Comparison of ENCODE assay signal across 22 cellular contexts in genomic region chr16:56995136-56995805, GRCh38. TPM values are rescaled to one million over a fixed set of nuclear protein-coding genes. Genes with fewer than 3 reads are reported as not detected.
DNase-seq lines count a peak whose midpoint lies in the region; ATAC-seq, FAIRE-seq and TF ChIP-seq lines count a peak whose summit lies in the region.
"Had no signal": no experiment of that assay in that cellular context is flagged by ENCODE, and none has a peak within 500 bp of the region (broad histone marks: within the 10 kb centered on the region; RNA-seq: fewer than 3 reads in every experiment).

No MANE protein-coding gene starts in this region.

- H3K27me3 ChIP-seq in neural progenitor cell (peaks cover 19% of the 10 kb centered on the region), small intestine (ENCODE audit: control insufficient read depth in 2 of 2, insufficient read depth in 2 of 2, low read length in 2 of 2) (no peaks in the 10 kb centered on the region)
- H3K27me3 ChIP-seq: dorsolateral prefrontal cortex, esophagus muscularis mucosa had no signal

- CTCF ChIA-PET in activated CD4-positive, alpha-beta T cell treated with anti-CD3 and anti-CD28 coated beads for 36 hours (lab: Charles Lee) = interaction anchor here (0.7 to 0.9 kb wide), 3 partner anchors 12 to 46 kb away, joined by 3 read pairs; no protein-coding TSS in a partner anchor

- no peak for FAIRE-seq in small intestine (lab: Jason Lieb, UNC)
- FAIRE-seq: bronchial epithelial cell had no signal

- no peaks in the 10 kb centered on the region for H3K79me2 ChIP-seq in neural progenitor cell (ENCODE audit: low read depth)
- H3K79me2 ChIP-seq: parathyroid adenoma had no signal

- H3K4me1 Mint-ChIP-seq in activated CD4-positive, alpha-beta T cell treated with anti-CD3 and anti-CD28 coated beads for 36 hours = peaks cover 85% of the 10 kb centered on the region
- H3K4me1 Mint-ChIP-seq in neural progenitor cell = peaks cover 6% of the 10 kb centered on the region

- peak overlapping the region; percentile 76 for H3K27ac Mint-ChIP-seq in activated CD4-positive, alpha-beta T cell treated with anti-CD3 and anti-CD28 coated beads for 36 hours
- H3K27ac Mint-ChIP-seq in activated naive CD4-positive, alpha-beta T cell treated with anti-CD3 and anti-CD28 coated beads, Interleukin-2, amount 50 U/mL, for 72 hours = peak overlapping the region; percentile 87 to 100
- no peak overlapping the region for H3K27ac Mint-ChIP-seq in neural progenitor cell
- H3K27ac Mint-ChIP-seq: type B pancreatic cell had no signal

- H3K27me3 Mint-ChIP-seq in activated CD4-positive, alpha-beta T cell treated with anti-CD3 and anti-CD28 coated beads for 36 hours = no peaks in the 10 kb centered on the region
- peaks cover 21% of the 10 kb centered on the region for H3K27me3 Mint-ChIP-seq in neural progenitor cell (ENCODE audit: insufficient read depth, low read depth)

- no peak overlapping the region for H3K4me2 ChIP-seq in neural progenitor cell

- peak overlapping the region; percentile 77 for H2AFZ ChIP-seq in neural progenitor cell (replicated peaks)
- H2AFZ ChIP-seq: parathyroid adenoma had no signal

- no peak overlapping the region for H3K9ac ChIP-seq in neural progenitor cell
- H3K9ac ChIP-seq: parathyroid adenoma had no signal

- H3K4me3 Mint-ChIP-seq in activated CD4-positive, alpha-beta T cell treated with anti-CD3 and anti-CD28 coated beads for 36 hours = peak overlapping the region; percentile 44
- no peak overlapping the region for H3K4me3 Mint-ChIP-seq in neural progenitor cell
- H3K4me3 Mint-ChIP-seq: type B pancreatic cell had no signal

- no peaks in the 10 kb centered on the region for H4K20me1 ChIP-seq in neural progenitor cell (ENCODE audit: low read depth)

- H3F3A ChIP-seq in neural progenitor cell (ENCODE audit: low read depth) = no peaks in the 10 kb centered on the region

- TF ChIP-seq CTCF in neural progenitor cell (IDR thresholded peaks at IDR 0.05) = no peak

- intact Hi-C loops in activated CD4-positive, alpha-beta T cell treated with anti-CD3 and anti-CD28 coated beads for 36 hours (cut with DNase I, micrococcal nuclease) = loop anchor here in 1 of 2 experiments (10.0 kb wide), 1 partner anchor 800 kb away; the partner anchor contains the start of gene GNAO1

- H3K4me3 ChIP-seq in neural progenitor cell (no peak overlapping the region), small intestine (ENCODE audit: low read depth in 1 of 2, low read length in 2 of 2) (no peak overlapping the region)
- H3K4me3 ChIP-seq: dorsolateral prefrontal cortex, esophagus muscularis mucosa, HAP-1, SK-N-MC had no signal

- POLR2A ChIA-PET in activated CD4-positive, alpha-beta T cell treated with anti-CD3 and anti-CD28 coated beads for 36 hours (lab: Charles Lee) = interaction anchor here (0.8 to 1.0 kb wide), 3 partner anchors 10 to 46 kb away, joined by 3 to 6 read pairs (median 6); no protein-coding TSS in a partner anchor

- H3K9me3 ChIP-seq in neural progenitor cell (ENCODE audit: low read depth) (no peaks in the 10 kb centered on the region), small intestine (ENCODE audit: control insufficient read depth, low read depth) (no peaks in the 10 kb centered on the region)
- H3K9me3 ChIP-seq: esophagus muscularis mucosa, HAP-1 had no signal

- peaks cover 59% of the 10 kb centered on the region for H3K36me3 Mint-ChIP-seq in activated CD4-positive, alpha-beta T cell treated with anti-CD3 and anti-CD28 coated beads for 36 hours (ENCODE audit: low read depth)
- H3K36me3 Mint-ChIP-seq in activated naive CD4-positive, alpha-beta T cell treated with anti-CD3 and anti-CD28 coated beads, Interleukin-2, amount 50 U/mL, for 72 hours = peaks cover 43 to 53% of the 10 kb centered on the region in 2 donors
- no peaks in the 10 kb centered on the region for H3K36me3 Mint-ChIP-seq in neural progenitor cell
- H3K36me3 Mint-ChIP-seq: type B pancreatic cell had no signal

- WGBS in small intestine, 3 donors = 80 to 87% (median 81%) methylated on average over 12 of the region's 12 CpGs

- no peaks in the 10 kb centered on the region for H3K36me3 ChIP-seq in neural progenitor cell
- H3K36me3 ChIP-seq in small intestine (ENCODE audit: control insufficient read depth in 2 of 2, insufficient read depth in 2 of 2, low read length in 2 of 2) = no peaks in the 10 kb centered on the region
- H3K36me3 ChIP-seq: HAP-1 had no signal

- no peaks in the 10 kb centered on the region for H3K9me3 Mint-ChIP-seq in activated CD4-positive, alpha-beta T cell treated with anti-CD3 and anti-CD28 coated beads for 36 hours (ENCODE audit: low read depth)
- H3K9me3 Mint-ChIP-seq in activated naive CD4-positive, alpha-beta T cell treated with anti-CD3 and anti-CD28 coated beads, Interleukin-2, amount 50 U/mL, for 72 hours = no peaks in the 10 kb centered on the region
- no peaks in the 10 kb centered on the region for H3K9me3 Mint-ChIP-seq in neural progenitor cell
- H3K9me3 Mint-ChIP-seq: type B pancreatic cell had no signal

- peaks cover 9% of the 10 kb centered on the region for H3K4me1 ChIP-seq in neural progenitor cell
- H3K4me1 ChIP-seq in small intestine (ENCODE audit: control insufficient read depth in 2 of 2, insufficient read depth in 1 of 2, low read depth in 1 of 2, low read length in 1 of 2) = peaks cover 0 to 16% of the 10 kb centered on the region in 2 donors

- no peak for ATAC-seq in activated CD4-positive, alpha-beta T cell treated with anti-CD3 and anti-CD28 coated beads for 36 hours
- ATAC-seq in activated naive CD4-positive, alpha-beta T cell treated with anti-CD3 and anti-CD28 coated beads, Interleukin-2, amount 50 U/mL, for 72 hours = no peak
- ATAC-seq in GM21529 (IDR thresholded peaks at IDR 0.05; ENCODE audit: unreplicated experiment) = no peak
- ATAC-seq: left ventricle myocardium superior, Panc1 had no signal

- peak; percentile 2 for DNase-seq in activated CD4-positive, alpha-beta T cell treated with anti-CD3 and anti-CD28 coated beads for 36 hours
- no peak for DNase-seq in activated CD4-positive, alpha-beta T cell treated with anti-CD3 and anti-CD28 coated beads, Interleukin-2, amount 50 U/mL, for 4 hours
- DNase-seq in D341Med (ENCODE audit: low spot score) (peak; percentile 6), neural progenitor cell (ENCODE audit: low spot score) (no peak), small intestine (no peak)
- DNase-seq in activated naive CD4-positive, alpha-beta T cell treated with anti-CD3 and anti-CD28 coated beads, Interleukin-2, amount 50 U/mL, for 72 hours (ENCODE audit: low spot score in 2 of 2) = peak in 1 of 2 donors; percentile 49
- no peak for DNase-seq in effector CD4-positive, alpha-beta T cell
- DNase-seq: C1 segment of cervical spinal cord, DMS79, dorsolateral prefrontal cortex, left ventricle myocardium superior, NCI-H1105 treated with DMSO at 0.1 percent for 48 hours, NCI-H748 treated with DMSO at 0.1 percent for 48 hours had no signal

- H3K27ac ChIP-seq in neural progenitor cell (no peak overlapping the region), small intestine (ENCODE audit: low read depth in 1 of 2, low read length in 1 of 2) (no peak overlapping the region)
- H3K27ac ChIP-seq: dorsolateral prefrontal cortex, esophagus muscularis mucosa, parathyroid adenoma, SK-N-MC had no signal

RNA-seq across cellular contexts. Expression of gene NLRC5, which starts 5.9 kb away (rescaled TPM):
- 100 to 1,000 TPM; 143 to 175 TPM for total RNA-seq in activated CD4-positive, alpha-beta T cell treated with anti-CD3 and anti-CD28 coated beads for 36 hours
- 100 to 1,000 TPM; 231 to 254 TPM for total RNA-seq in activated naive CD4-positive, alpha-beta T cell treated with anti-CD3 and anti-CD28 coated beads, Interleukin-2, amount 50 U/mL, for 72 hours
- not detected in 2 replicates for total RNA-seq in neural progenitor cell (ENCODE audit: low replicate concordance)
- 10 to 100 TPM in 2 of 3 donors, 1 to 10 TPM in 1; 6.3 to 29.2 (median 25.4) TPM for polyA plus RNA-seq in small intestine

RNA-seq across cellular contexts. Expression of gene CETP, which starts 33.5 kb away (rescaled TPM):
- under 1 TPM in 1 of 2 experiments, not detected in 1; 0.14 TPM for total RNA-seq in activated CD4-positive, alpha-beta T cell treated with anti-CD3 and anti-CD28 coated beads for 36 hours
- not detected for total RNA-seq in activated naive CD4-positive, alpha-beta T cell treated with anti-CD3 and anti-CD28 coated beads, Interleukin-2, amount 50 U/mL, for 72 hours
- 0.28 TPM in 1 of 2 replicates, not detected in the other for total RNA-seq in neural progenitor cell (ENCODE audit: low replicate concordance)
- 1 to 10 TPM in 1 of 3 donors, under 1 TPM in 1, not detected in 1; 0.34 to 1.6 TPM for polyA plus RNA-seq in small intestine
- total RNA-seq: A172, bronchial epithelial cell had no signal

Comparison
In these comparisons a context has a peak if more than half of its experiments do, and no peak if none do; other contexts are left out.
1. DNase-seq: peak in activated CD4-positive, alpha-beta T cell treated with anti-CD3 and anti-CD28 coated beads for 36 hours (single experiment) and D341Med (single experiment); none in activated CD4-positive, alpha-beta T cell treated with anti-CD3 and anti-CD28 coated beads, Interleukin-2, amount 50 U/mL, for 4 hours (0 of 2), neural progenitor cell (single experiment), effector CD4-positive, alpha-beta T cell (single experiment) and small intestine (single experiment).
2. RNA of gene NLRC5, which starts 5.9 kb away (total RNA-seq): 231 to 254 TPM in activated naive CD4-positive, alpha-beta T cell treated with anti-CD3 and anti-CD28 coated beads, Interleukin-2, amount 50 U/mL, for 72 hours and 143 to 175 TPM in activated CD4-positive, alpha-beta T cell treated with anti-CD3 and anti-CD28 coated beads for 36 hours; not detected in neural progenitor cell; every median in the first group is over 100 times any median in the second.